9 cellular contexts compared by ENCODE assay signal in the genomic region with DNA sequence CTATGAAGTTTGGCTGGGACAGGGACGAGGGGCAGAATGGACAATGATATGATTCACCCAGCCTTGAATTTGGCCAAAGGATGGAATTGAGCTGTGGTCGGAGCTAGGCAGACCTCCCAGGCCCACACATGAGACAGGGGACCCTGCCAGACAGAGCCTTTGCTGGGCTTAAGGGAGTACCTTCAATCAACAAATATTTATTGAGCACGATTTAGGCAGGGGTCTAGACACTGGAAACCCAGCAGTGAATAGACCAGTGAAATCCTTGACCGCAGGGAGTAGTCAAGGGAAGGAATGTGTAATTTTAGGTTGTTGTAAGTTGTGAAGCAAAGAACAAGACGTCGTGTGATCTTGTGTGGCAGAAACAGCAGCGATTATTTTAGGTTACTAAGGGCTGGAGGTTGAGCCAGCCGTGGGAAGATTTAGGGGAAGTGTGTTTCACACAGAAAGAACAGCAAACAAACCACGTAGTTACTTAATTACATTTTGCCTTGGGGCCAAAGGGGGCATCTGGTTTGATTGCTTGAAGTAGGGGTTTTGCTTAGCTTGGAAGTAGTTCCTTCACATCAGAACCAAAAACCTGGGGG. TPM values are rescaled to one million over a fixed set of nuclear protein-coding genes. Genes with fewer than 3 reads are reported as not detected.
DNase-seq lines count a peak whose midpoint lies in the region; ATAC-seq, FAIRE-seq and TF ChIP-seq lines count a peak whose summit lies in the region.
"Had no signal": no experiment of that assay in that cellular context is flagged by ENCODE, and none has a peak within 500 bp of the region (broad histone marks: within the 10 kb centered on the region; RNA-seq: fewer than 3 reads in every experiment).

No MANE protein-coding gene starts in this region.

- TF ChIP-seq CTCF in hepatocyte (IDR thresholded peaks at IDR 0.05; ENCODE audit: poor library complexity) (no peak), omental fat pad (IDR thresholded peaks at IDR 0.05) (no peak)

- H2AFZ ChIP-seq in hepatocyte, result no peak overlapping the region

- ATAC-seq in omental fat pad (ENCODE audit: low FRiP score), result no peak

- peak; percentile 90 for FAIRE-seq in GM18507 (lab: Jason Lieb, UNC)
- FAIRE-seq: TTC549 had no signal

- no peak for DNase-seq in GM18507 (ENCODE audit: extremely low spot score, insufficient read length, low read depth)
- peak; percentile 23 for DNase-seq in LHCN-M2 (ENCODE audit: low read depth)
- peak; percentile 70 for DNase-seq in activated effector memory CD4-positive, alpha-beta T cell treated with anti-CD3 and anti-CD28 coated beads, Interleukin-2, amount 50 U/mL, for 16 hours
- no peak for DNase-seq in hepatocyte (ENCODE audit: low spot score)
- DNase-seq in stimulated activated CD4-positive, alpha-beta T cell treated with anti-CD3 and anti-CD28 coated beads, Interleukin-4, amount 100 ng/mL, for 1 hour, result peak; percentile 16
- no peak for DNase-seq in retina
- no peak for DNase-seq in NCI-H1092 treated with DMSO at 0.1 percent for 48 hours (lab: John Stamatoyannopoulos, UW)
- no peak for DNase-seq in omental fat pad (ENCODE audit: low spot score)

- peak overlapping the region; percentile 79 for H3K27ac ChIP-seq in hepatocyte

- peaks cover 8% of the 10 kb centered on the region for H3K4me1 ChIP-seq in hepatocyte (ENCODE audit: insufficient read depth)

- WGBS in hepatocyte (ENCODE audit: low lambda C conversion rate, missing lambda C conversion rate), result 39% methylated on average over 9 of the region's 9 CpGs

- no peaks in the 10 kb centered on the region for H3K27me3 ChIP-seq in hepatocyte

- no peaks in the 10 kb centered on the region for H3K9me2 ChIP-seq in hepatocyte (replicated peaks; ENCODE audit: insufficient read depth)

- H3K36me3 ChIP-seq in hepatocyte (replicated peaks; ENCODE audit: insufficient read depth, low read depth), result no peaks in the 10 kb centered on the region

- peaks cover 17% of the 10 kb centered on the region for H3K79me2 ChIP-seq in hepatocyte

- H3K4me3 ChIP-seq in hepatocyte, result no peak overlapping the region

- H4K20me1 ChIP-seq in hepatocyte (ENCODE audit: insufficient read depth, poor library complexity, severe bottlenecking), result no peaks in the 10 kb centered on the region

- peak overlapping the region; percentile 95 for H3K4me2 ChIP-seq in hepatocyte

- H3K9me3 ChIP-seq in hepatocyte (ENCODE audit: low read depth), result no peaks in the 10 kb centered on the region

RNA-seq across cellular contexts. Expression of a gene that starts 16.9 kb away (rescaled TPM):
- not detected in 2 replicates for total RNA-seq in LHCN-M2 (2014; rRNA removed)
- polyA plus RNA-seq in LHCN-M2 (2012), result 7.3 TPM
- 63.7 and 66.5 TPM in 2 replicates for total RNA-seq in hepatocyte
- 67.4 and 69.4 TPM in 2 replicates for polyA plus RNA-seq in hepatocyte
- 1 to 10 TPM in 3 of 4 donors, not detected in 1; 1.8 to 8.2 (median 2.4) TPM for total RNA-seq in omental fat pad

RNA-seq across cellular contexts. Expression of a gene that starts 21.4 kb away (rescaled TPM):
- total RNA-seq in LHCN-M2 (2014; rRNA removed), result 104 and 112 TPM in 2 replicates
- 320 TPM for polyA plus RNA-seq in LHCN-M2 (2012)
- total RNA-seq in hepatocyte, result 37.2 and 44.4 TPM in 2 replicates
- 91.3 and 100 TPM in 2 replicates for polyA plus RNA-seq in hepatocyte
- total RNA-seq in omental fat pad, result 100 to 1,000 TPM in 2 of 4 donors, 10 to 100 TPM in 2; 49.3 to 114 (median 85.0) TPM

RNA-seq across cellular contexts. Expression of a gene that starts 35.2 kb away (rescaled TPM):
- total RNA-seq in LHCN-M2 (2014; rRNA removed) (19.1 and 19.4 TPM in 2 replicates), hepatocyte (5.0 and 6.4 TPM in 2 replicates), omental fat pad (10 to 100 TPM in 1 of 4 donors, 1 to 10 TPM in 3; 2.9 to 21.4 (median 7.5) TPM)
- polyA plus RNA-seq in LHCN-M2 (2012), result 14.8 TPM
- polyA plus RNA-seq in hepatocyte, result 13.9 and 15.0 TPM in 2 replicates

RNA-seq across cellular contexts. Expression of a gene that starts 38.2 kb away (rescaled TPM):
- total RNA-seq in LHCN-M2 (2014; rRNA removed), result 21.7 and 22.0 TPM in 2 replicates
- polyA plus RNA-seq in LHCN-M2 (2012), result 13.5 TPM
- total RNA-seq in hepatocyte, result 7.8 and 9.2 TPM in 2 replicates
- polyA plus RNA-seq in hepatocyte, result 18.3 and 22.0 TPM in 2 replicates
- total RNA-seq in omental fat pad, result 10 to 100 TPM in 3 of 4 donors, 1 to 10 TPM in 1; 9.1 to 36.3 (median 16.3) TPM

RNA-seq across cellular contexts. Expression of a gene that starts 50.2 kb away (rescaled TPM):
- total RNA-seq in LHCN-M2 (2014; rRNA removed) (143 and 172 TPM in 2 replicates), hepatocyte (112 and 149 TPM in 2 replicates), omental fat pad (100 to 1,000 TPM; 101 to 237 (median 120) TPM)
- polyA plus RNA-seq in LHCN-M2 (2012), result 140 TPM
- polyA plus RNA-seq in hepatocyte, result 120 and 129 TPM in 2 replicates

Comparison
In these comparisons a context has a peak if more than half of its experiments do, and no peak if none do; other contexts are left out.
1. DNase-seq: peak in LHCN-M2 (single experiment), activated effector memory CD4-positive, alpha-beta T cell treated with anti-CD3 and anti-CD28 coated beads, Interleukin-2, amount 50 U/mL, for 16 hours (single experiment) and stimulated activated CD4-positive, alpha-beta T cell treated with anti-CD3 and anti-CD28 coated beads, Interleukin-4, amount 100 ng/mL, for 1 hour (single experiment); none in GM18507 (single experiment), hepatocyte (single experiment), retina (single experiment), NCI-H1092 treated with DMSO at 0.1 percent for 48 hours (single experiment) and omental fat pad (single experiment).